ENCODE assay signal across 1 cellular context in genomic region chr1:47333578-47333921, GRCh38.
TF ChIP-seq lines count a peak whose summit lies in the region.

TSS of gene CMPK1 (plus strand) at chr1:47333790. CDS start at chr1:47333946, 156 bp downstream.

TF ChIP-seq in K562, 482 proteins besides CTCF, POLR2A, EP300 and RAD21 (continued from another document and continues in another):
- TF ChIP-seq ZBTB26 (CRISPR knock-in tag; IDR thresholded peaks at IDR 0.05) = no peak
- TF ChIP-seq KDM1A (IDR thresholded peaks at IDR 0.05) = no peak
- TF ChIP-seq TGIF2 (CRISPR knock-in tag; IDR thresholded peaks at IDR 0.05) = no peak
- TF ChIP-seq ZNF436 (CRISPR knock-in tag; IDR thresholded peaks at IDR 0.05) = no peak
- TF ChIP-seq SMAD4 (CRISPR knock-in tag; conservative IDR thresholded peaks at IDR 0.05) = no peak; the same call in 1 of the 2 replicates
- TF ChIP-seq RBM25 (IDR thresholded peaks at IDR 0.05; ENCODE audit: low read depth, low read length, severe bottlenecking) = no peak
- TF ChIP-seq VEZF1 (CRISPR knock-in tag; IDR thresholded peaks at IDR 0.05) = peak; percentile 83
- TF ChIP-seq RBBP5 (IDR thresholded peaks at IDR 0.05; ENCODE audit: borderline replicate concordance, insufficient read depth, low read length, poor library complexity, severe bottlenecking) = peak; percentile 76
- no peak for TF ChIP-seq ELK3 (CRISPR knock-in tag; IDR thresholded peaks at IDR 0.05)
- TF ChIP-seq TRIM25 (IDR thresholded peaks at IDR 0.05; ENCODE audit: borderline replicate concordance) = no peak
- no peak for TF ChIP-seq ZNF57 (CRISPR knock-in tag; IDR thresholded peaks at IDR 0.05)
- TF ChIP-seq ZNF764 (CRISPR knock-in tag; IDR thresholded peaks at IDR 0.05; ENCODE audit: low read depth) = no peak
- TF ChIP-seq ZNF644 (tag; IDR thresholded peaks at IDR 0.05; ENCODE audit: low read depth) = no peak
- no peak for TF ChIP-seq ZNF197 (CRISPR knock-in tag; IDR thresholded peaks at IDR 0.05; ENCODE audit: low read depth)
- peak in 1 of 2 experiments; percentile 80; a peak in 2 of 4 replicates for TF ChIP-seq UBTF (IDR thresholded peaks at IDR 0.05; ENCODE audit: borderline replicate concordance in 1 of 2, low read depth in 2 of 2, low read length in 2 of 2)
- TF ChIP-seq POLR2B (IDR thresholded peaks at IDR 0.05; ENCODE audit: low read depth, partially characterized antibody) = peak; percentile 80
- TF ChIP-seq XRCC4 (IDR thresholded peaks at IDR 0.05; ENCODE audit: extremely low read depth, insufficient read depth, insufficient read length) = no peak
- no peak for TF ChIP-seq U2AF1 (optimal IDR thresholded peaks at IDR 0.05; ENCODE audit: low read depth, low read length)
- TF ChIP-seq POLR2AphosphoS5 (IDR thresholded peaks at IDR 0.05; ENCODE audit: control insufficient read depth, insufficient read depth, low read depth, low read length) = peak; percentile 83
- peak; percentile 55; the same call in 1 of the 2 replicates for TF ChIP-seq TFAP4 (CRISPR knock-in tag; IDR thresholded peaks at IDR 0.05; ENCODE audit: borderline replicate concordance)
- TF ChIP-seq NR2C1 (IDR thresholded peaks at IDR 0.05) = no peak
- no peak for TF ChIP-seq NR2C1 (tag; IDR thresholded peaks at IDR 0.05)
- TF ChIP-seq MAX (CRISPR knock-in tag; IDR thresholded peaks at IDR 0.05) = peak; percentile 50; the same call in 1 of the 2 replicates
- TF ChIP-seq BDP1 (IDR thresholded peaks at IDR 0.05; ENCODE audit: insufficient read depth, insufficient read length) = no peak
- TF ChIP-seq SAFB2 (IDR thresholded peaks at IDR 0.05; ENCODE audit: borderline replicate concordance, low read depth, low read length, severe bottlenecking) = no peak
- TF ChIP-seq SMARCB1 (IDR thresholded peaks at IDR 0.05; ENCODE audit: insufficient read length, low read depth) = no peak
- no peak for TF ChIP-seq ZNF778 (CRISPR knock-in tag; IDR thresholded peaks at IDR 0.05)
- no peak for TF ChIP-seq TSHZ1 (CRISPR knock-in tag; IDR thresholded peaks at IDR 0.05)
- no peak for TF ChIP-seq CHAMP1 (IDR thresholded peaks at IDR 0.05)
- TF ChIP-seq SLC30A9 (CRISPR knock-in tag; IDR thresholded peaks at IDR 0.05) = no peak
- TF ChIP-seq BRD9 (IDR thresholded peaks at IDR 0.05; ENCODE audit: low read depth, partially characterized antibody) = no peak
- no peak for TF ChIP-seq GTF2B (IDR thresholded peaks at IDR 0.05; ENCODE audit: extremely low read depth, insufficient read length)
- peak; percentile 85 for TF ChIP-seq TBP (optimal IDR thresholded peaks at IDR 0.05; ENCODE audit: low read depth, low read length)
- no peak for TF ChIP-seq SIN3B (IDR thresholded peaks at IDR 0.05; ENCODE audit: low read depth)
- no peak for TF ChIP-seq ETS2 (tag; IDR thresholded peaks at IDR 0.05; ENCODE audit: borderline replicate concordance, poor library complexity, severe bottlenecking)
- peak; percentile 38 for TF ChIP-seq GABPB1 (CRISPR knock-in tag; IDR thresholded peaks at IDR 0.05)
- TF ChIP-seq GMEB1 (CRISPR knock-in tag; IDR thresholded peaks at IDR 0.05) = no peak
